Comparison of ENCODE assay signal across 17 cellular contexts in genomic region chr6:111842891-111843290, GRCh38. TPM values are rescaled to one million over a fixed set of nuclear protein-coding genes. Genes with fewer than 3 reads are reported as not detected.
DNase-seq lines count a peak whose midpoint lies in the region; ATAC-seq and TF ChIP-seq lines count a peak whose summit lies in the region.
"Had no signal": no experiment of that assay in that cellular context is flagged by ENCODE, and none has a peak within 500 bp of the region (broad histone marks: within the 10 kb centered on the region; RNA-seq: fewer than 3 reads in every experiment).

No MANE protein-coding gene starts in this region.

- no peak overlapping the region for H3K27ac Mint-ChIP-seq in CD4-positive, alpha-beta T cell
- H3K27ac Mint-ChIP-seq: activated CD4-positive, alpha-beta memory T cell treated with anti-CD3 and anti-CD28 coated beads, Interleukin-2, amount 10 ng/mL, durations not matched to agents 7 days and 5 days; activated naive CD4-positive, alpha-beta T cell treated with anti-CD3 and anti-CD28 coated beads, Interleukin-2, amount 50 U/mL, for 72 hours; stimulated activated naive CD8-positive, alpha-beta T cell treated with anti-CD3 and anti-CD28 coated beads, Interleukin-15, amount 100 ng/mL, for 72 hours; T-helper 17 cell had no signal

- POLR2A ChIA-PET in CD4-positive, alpha-beta T cell (lab: Charles Lee): interaction anchor here (1.3 to 1.9 kb wide), 8 partner anchors 10 to 149 kb away, joined by 3 to 17 read pairs (median 9); partner anchors contain the start of gene FYN

- no peaks in the 10 kb centered on the region for H3K27me3 ChIP-seq in CD4-positive, alpha-beta T cell (ENCODE audit: control insufficient read depth, insufficient read depth, low read length)
- H3K27me3 ChIP-seq in effector memory CD4-positive, alpha-beta T cell (replicated peaks; ENCODE audit: control insufficient read depth, insufficient read depth, low read length, poor library complexity, severe bottlenecking): no peaks in the 10 kb centered on the region
- H3K27me3 ChIP-seq in upper lobe of right lung (no peaks in the 10 kb centered on the region), gastrocnemius medialis (no peaks in the 10 kb centered on the region)

- in situ Hi-C loops in gastrocnemius medialis (cut with MboI; ENCODE audit: low sequenced_read_pairs in 4 of 4): no loop called here

- H3K4me3 ChIP-seq in NB4 (ENCODE audit: low read depth, low read length): no peak overlapping the region
- H3K4me3 ChIP-seq in effector memory CD4-positive, alpha-beta T cell (ENCODE audit: insufficient read depth, low read depth, low read length, poor library complexity, severe bottlenecking): no peak overlapping the region
- H3K4me3 ChIP-seq in upper lobe of right lung: no peak overlapping the region
- H3K4me3 ChIP-seq in gastrocnemius medialis: no peak overlapping the region
- H3K4me3 ChIP-seq: lung, prostate gland had no signal

- H3K4me3 Mint-ChIP-seq in CD4-positive, alpha-beta T cell: no peak overlapping the region
- H3K4me3 Mint-ChIP-seq: activated CD4-positive, alpha-beta memory T cell treated with anti-CD3 and anti-CD28 coated beads, Interleukin-2, amount 10 ng/mL, durations not matched to agents 7 days and 5 days; stimulated activated naive CD8-positive, alpha-beta T cell treated with anti-CD3 and anti-CD28 coated beads, Interleukin-15, amount 100 ng/mL, for 72 hours; T-helper 17 cell had no signal

- CTCF ChIA-PET in CD4-positive, alpha-beta T cell (lab: Charles Lee): interaction anchor here (0.9 to 2.3 kb wide), 5 partner anchors 17 to 130 kb away, joined by 3 to 8 read pairs (median 4); no protein-coding TSS in a partner anchor

- H3K4me1 Mint-ChIP-seq in CD4-positive, alpha-beta T cell (ENCODE audit: low read depth): no peaks in the 10 kb centered on the region
- H3K4me1 Mint-ChIP-seq: stimulated activated naive CD8-positive, alpha-beta T cell treated with anti-CD3 and anti-CD28 coated beads, Interleukin-15, amount 100 ng/mL, for 72 hours had no signal

- peaks cover 38% of the 10 kb centered on the region for H3K36me3 Mint-ChIP-seq in CD4-positive, alpha-beta T cell (ENCODE audit: low read depth)

- no peaks in the 10 kb centered on the region for H3K9me3 ChIP-seq in CD4-positive, alpha-beta T cell (ENCODE audit: control insufficient read depth, low read length)
- no peaks in the 10 kb centered on the region for H3K9me3 ChIP-seq in effector memory CD4-positive, alpha-beta T cell (ENCODE audit: control insufficient read depth, low read length)
- H3K9me3 ChIP-seq in upper lobe of right lung (no peaks in the 10 kb centered on the region), gastrocnemius medialis (no peaks in the 10 kb centered on the region)
- H3K9me3 ChIP-seq: prostate gland had no signal

- no peaks in the 10 kb centered on the region for H3K36me3 ChIP-seq in effector memory CD4-positive, alpha-beta T cell (ENCODE audit: control insufficient read depth, insufficient read depth, low read length)
- H3K36me3 ChIP-seq in upper lobe of right lung (peaks cover 3% of the 10 kb centered on the region), gastrocnemius medialis (no peaks in the 10 kb centered on the region)
- H3K36me3 ChIP-seq: prostate gland had no signal

- peak overlapping the region; percentile 67 for H3K27ac ChIP-seq in CD4-positive, alpha-beta T cell (ENCODE audit: low read depth, low read length)
- peak overlapping the region; percentile 58 for H3K27ac ChIP-seq in effector memory CD4-positive, alpha-beta T cell (ENCODE audit: insufficient read depth, low read length, poor library complexity, severe bottlenecking)
- H3K27ac ChIP-seq in upper lobe of right lung: no peak overlapping the region
- H3K27ac ChIP-seq in gastrocnemius medialis: no peak overlapping the region
- no peak overlapping the region for H3K27ac ChIP-seq in caudate nucleus (ENCODE audit: low read depth, low read length)
- H3K27ac ChIP-seq: prostate gland had no signal

- TF ChIP-seq CTCF in CD4-positive, alpha-beta T cell (IDR thresholded peaks at IDR 0.05): no peak
- no peak for TF ChIP-seq CTCF in NB4 (IDR thresholded peaks at IDR 0.05; ENCODE audit: low read depth, low read length)
- TF ChIP-seq CTCF in upper lobe of right lung (IDR thresholded peaks at IDR 0.05): no peak
- TF ChIP-seq CTCF in gastrocnemius medialis (IDR thresholded peaks at IDR 0.05 in 4 of 5, conservative IDR thresholded peaks at IDR 0.05 in 1 of 5): no peak

- intact Hi-C loops in CD4-positive, alpha-beta T cell (cut with DNase I, micrococcal nuclease): no loop called here
- intact Hi-C loops in upper lobe of right lung (cut with DNase I) (no loop called here), gastrocnemius medialis (cut with DNase I; ENCODE audit: low total_unique reads) (no loop called here)

- no peaks in the 10 kb centered on the region for H3K9me3 Mint-ChIP-seq in CD4-positive, alpha-beta T cell
- H3K9me3 Mint-ChIP-seq: activated CD4-positive, alpha-beta memory T cell treated with anti-CD3 and anti-CD28 coated beads, Interleukin-2, amount 10 ng/mL, durations not matched to agents 7 days and 5 days; activated naive CD4-positive, alpha-beta T cell treated with anti-CD3 and anti-CD28 coated beads, Interleukin-2, amount 50 U/mL, for 72 hours; stimulated activated naive CD8-positive, alpha-beta T cell treated with anti-CD3 and anti-CD28 coated beads, Interleukin-15, amount 100 ng/mL, for 72 hours had no signal

- TF ChIP-seq POLR2A in NB4 (IDR thresholded peaks at IDR 0.05; ENCODE audit: extremely low read depth, insufficient read length) (no peak), gastrocnemius medialis (IDR thresholded peaks at IDR 0.05) (no peak)

- H3K4me1 ChIP-seq in effector memory CD4-positive, alpha-beta T cell (ENCODE audit: control insufficient read depth, insufficient read depth, low read length, poor library complexity, severe bottlenecking): peaks cover 87% of the 10 kb centered on the region
- H3K4me1 ChIP-seq in upper lobe of right lung: peaks cover 45% of the 10 kb centered on the region
- peaks cover 7 to 20% of the 10 kb centered on the region in 2 donors for H3K4me1 ChIP-seq in gastrocnemius medialis
- H3K4me1 ChIP-seq: prostate gland had no signal

- ATAC-seq in CD4-positive, alpha-beta T cell (ENCODE audit: poor library complexity): no peak
- ATAC-seq in upper lobe of right lung (no peak), gastrocnemius medialis (no peak)

- H3K27me3 Mint-ChIP-seq in CD4-positive, alpha-beta T cell: no peaks in the 10 kb centered on the region
- H3K27me3 Mint-ChIP-seq: activated CD4-positive, alpha-beta memory T cell treated with anti-CD3 and anti-CD28 coated beads, Interleukin-2, amount 10 ng/mL, durations not matched to agents 7 days and 5 days; stimulated activated naive CD8-positive, alpha-beta T cell treated with anti-CD3 and anti-CD28 coated beads, Interleukin-15, amount 100 ng/mL, for 72 hours; T-helper 17 cell had no signal

- DNase-seq in CD4-positive, alpha-beta T cell: no peak
- DNase-seq in NB4 (ENCODE audit: low read depth) (peak; percentile 46), midbrain (lab: John Stamatoyannopoulos, UW) (peak; percentile 9), upper lobe of right lung (no peak), gastrocnemius medialis (no peak), caudate nucleus (lab: John Stamatoyannopoulos, UW) (no peak)
- no peak for DNase-seq in effector memory CD4-positive, alpha-beta T cell
- no peak for DNase-seq in activated effector memory CD4-positive, alpha-beta T cell treated with Interleukin-2 at 50 U/mL for 16 hours
- DNase-seq: dermis blood vessel endothelial cell, GF-D8, NCI-H2029 treated with DMSO at 0.1 percent for 48 hours had no signal

RNA-seq across cellular contexts. Expression of gene FYN, which starts 30.4 kb away (rescaled TPM):
- 100 to 1,000 TPM; 419 TPM for total RNA-seq in CD4-positive, alpha-beta T cell
- total RNA-seq in upper lobe of right lung (115 TPM), gastrocnemius medialis (10 to 100 TPM in 3 of 4 donors, 1 to 10 TPM in 1; 9.2 to 36.8 (median 17.0) TPM)

Comparison
In these comparisons a context has a peak if more than half of its experiments do, and no peak if none do; other contexts are left out.
1. DNase-seq: peak in NB4 (single experiment) and midbrain (single experiment); none in CD4-positive, alpha-beta T cell (0 of 10), effector memory CD4-positive, alpha-beta T cell (0 of 3), upper lobe of right lung (single experiment), gastrocnemius medialis (0 of 2), activated effector memory CD4-positive, alpha-beta T cell treated with Interleukin-2 at 50 U/mL for 16 hours (single experiment) and caudate nucleus (0 of 61).
2. H3K27ac ChIP-seq: peak in CD4-positive, alpha-beta T cell (single experiment) and effector memory CD4-positive, alpha-beta T cell (single experiment); none in upper lobe of right lung (single experiment), gastrocnemius medialis (0 of 4) and caudate nucleus (single experiment).